8 cellular contexts compared by ENCODE assay signal in genomic region chr17:80254396-80255241, GRCh38. TPM values are rescaled to one million over a fixed set of nuclear protein-coding genes. Genes with fewer than 3 reads are reported as not detected.
DNase-seq lines count a peak whose midpoint lies in the region; ATAC-seq, FAIRE-seq and TF ChIP-seq lines count a peak whose summit lies in the region.

No MANE protein-coding gene starts in this region.

- H3K4me1 Mint-ChIP-seq in progenitor cell of endocrine pancreas (ENCODE audit: low read depth): peaks cover 2% of the 10 kb centered on the region

- H3K27ac ChIP-seq in PC-9: peak overlapping the region; percentile 94

- BruUV-seq in PC-9 (replicated peaks; lab: Mats Ljungman, UMichigan): no TSS peak

- peaks cover 9% of the 10 kb centered on the region for H3K27me3 Mint-ChIP-seq in progenitor cell of endocrine pancreas

- no peak overlapping the region for H3K4me3 Mint-ChIP-seq in progenitor cell of endocrine pancreas (ENCODE audit: low read depth)

- no peak overlapping the region for H2AFZ ChIP-seq in PC-9

- peak; percentile 93 for FAIRE-seq in GM12891 (lab: Jason Lieb, UNC)

- no peaks in the 10 kb centered on the region for H3K9me3 Mint-ChIP-seq in progenitor cell of endocrine pancreas (ENCODE audit: low read depth)

- H3F3A ChIP-seq in PC-9 (ENCODE audit: insufficient read depth, low read depth): peaks cover 11% of the 10 kb centered on the region

- no peak for TF ChIP-seq POLR2A in GM12891 (IDR thresholded peaks at IDR 0.05; ENCODE audit: low read depth, low read length)

- DNase-seq in GM12891 (ENCODE audit: insufficient read length, low spot score): no peak
- DNase-seq in PC-9: peak; percentile 83 to 96
- peak; percentile 64 for DNase-seq in activated effector memory CD4-positive, alpha-beta T cell treated with Interleukin-2 at 50 U/mL for 16 hours
- DNase-seq in hepatic stellate cell (ENCODE audit: low spot score): peak; percentile 92
- peak; percentile 82 for DNase-seq in stimulated activated CD4-positive, alpha-beta T cell treated with anti-CD3 and anti-CD28 coated beads, Interleukin-4, amount 100 ng/mL, for 24 hours
- DNase-seq in progenitor cell of endocrine pancreas (ENCODE audit: low spot score, unreplicated experiment): no peak

- H4K20me1 ChIP-seq in PC-9 (ENCODE audit: insufficient read depth): no peaks in the 10 kb centered on the region

- POLR2A ChIA-PET in PC-9 (lab: Charles Lee; ENCODE audit: unreplicated experiment): interaction anchor here (0.6 kb wide), 1 partner anchor 36 kb away, joined by 6 read pairs; no protein-coding TSS in a partner anchor

- peaks cover 2% of the 10 kb centered on the region for H3K36me3 Mint-ChIP-seq in progenitor cell of endocrine pancreas (ENCODE audit: insufficient read depth)

- peak overlapping the region; percentile 38; the same call in 1 of the 2 replicates for H3K4me3 ChIP-seq in PC-9

- H3K4me1 ChIP-seq in PC-9 (replicated peaks; ENCODE audit: insufficient read depth): peaks cover 41% of the 10 kb centered on the region

- TF ChIP-seq CTCF in PC-9 (conservative IDR thresholded peaks at IDR 0.05): no peak
- no peak for TF ChIP-seq CTCF in progenitor cell of endocrine pancreas (IDR thresholded peaks at IDR 0.05; ENCODE audit: unreplicated experiment)

- peak overlapping the region; percentile 66 for H3K4me2 ChIP-seq in PC-9

- no peaks in the 10 kb centered on the region for H3K79me2 ChIP-seq in PC-9 (ENCODE audit: low read depth)

- ATAC-seq in HG03064 (IDR thresholded peaks at IDR 0.05; ENCODE audit: low read depth, unreplicated experiment): peak; percentile 48
- ATAC-seq in HG03175 (IDR thresholded peaks at IDR 0.05; ENCODE audit: unreplicated experiment): no peak

- H3K9me3 ChIP-seq in PC-9 (ENCODE audit: insufficient read depth, low read depth): no peaks in the 10 kb centered on the region

- no peaks in the 10 kb centered on the region for H3K36me3 ChIP-seq in PC-9 (ENCODE audit: low read depth)

- no peak overlapping the region for H3K27ac Mint-ChIP-seq in progenitor cell of endocrine pancreas

- no peaks in the 10 kb centered on the region for H3K9me2 ChIP-seq in PC-9 (ENCODE audit: insufficient read depth)

- intact Hi-C loops in PC-9 (cut with micrococcal nuclease; ENCODE audit: unreplicated experiment): loop anchor here (1.0 to 5.0 kb wide), 5 partner anchors 34 to 247 kb away; partner anchors contain the start of genes EIF4A3, GAA, SGSH and SLC26A11

- no peaks in the 10 kb centered on the region for H3K27me3 ChIP-seq in PC-9 (ENCODE audit: insufficient read depth, low read depth)

- CTCF ChIA-PET in PC-9 (lab: Charles Lee): no interaction called here

TF ChIP-seq in GM12891, 5 proteins besides CTCF, POLR2A, EP300 and RAD21:
- TF ChIP-seq TAF1 (IDR thresholded peaks at IDR 0.05; ENCODE audit: low read depth, low read length) (no peak), POU2F2 (IDR thresholded peaks at IDR 0.05; ENCODE audit: low read depth, low read length) (peak; percentile 54; the same call in 1 of the 2 replicates), SPI1 (IDR thresholded peaks at IDR 0.05; ENCODE audit: low read depth, low read length) (no peak), PAX5 (IDR thresholded peaks at IDR 0.05; ENCODE audit: insufficient read depth, low read length, severe bottlenecking) (peak; percentile 15), POLR2AphosphoS5 (IDR thresholded peaks at IDR 0.05; ENCODE audit: low read depth, low read length) (no peak)
TF ChIP-seq in GM12891: peak in this region for 2.

RNA-seq across cellular contexts. Expression of gene RNF213, which starts 6.0 kb away (rescaled TPM):
- polyA plus RNA-seq in GM12891 (2012; ENCODE audit: low read depth, missing spikeins): 55.7 TPM
- total RNA-seq in PC-9 (2021) (179 and 207 TPM in 2 replicates), progenitor cell of endocrine pancreas (57.6 and 61.9 TPM in 2 replicates)

RNA-seq across cellular contexts. Expression of gene SLC26A11, which starts 34.4 kb away (rescaled TPM):
- 1.9 TPM for polyA plus RNA-seq in GM12891 (2012; ENCODE audit: low read depth, missing spikeins)
- total RNA-seq in PC-9 (2021) (12.4 and 14.1 TPM in 2 replicates), progenitor cell of endocrine pancreas (37.4 and 40.1 TPM in 2 replicates)

RNA-seq across cellular contexts. Expression of gene SGSH, which starts 34.5 kb away (rescaled TPM):
- polyA plus RNA-seq in GM12891 (2012; ENCODE audit: low read depth, missing spikeins): 14.0 TPM
- total RNA-seq in PC-9 (2021) (28.4 and 45.4 TPM in 2 replicates), progenitor cell of endocrine pancreas (42.0 and 43.9 TPM in 2 replicates)

Comparison
In these comparisons a context has a peak if more than half of its experiments do, and no peak if none do; other contexts are left out.
1. DNase-seq: peak in PC-9 (2 of 2), activated effector memory CD4-positive, alpha-beta T cell treated with Interleukin-2 at 50 U/mL for 16 hours (single experiment), hepatic stellate cell (single experiment) and stimulated activated CD4-positive, alpha-beta T cell treated with anti-CD3 and anti-CD28 coated beads, Interleukin-4, amount 100 ng/mL, for 24 hours (single experiment); none in GM12891 (single experiment) and progenitor cell of endocrine pancreas (single experiment).